16 cellular contexts compared by ENCODE assay signal in the genomic region with DNA sequence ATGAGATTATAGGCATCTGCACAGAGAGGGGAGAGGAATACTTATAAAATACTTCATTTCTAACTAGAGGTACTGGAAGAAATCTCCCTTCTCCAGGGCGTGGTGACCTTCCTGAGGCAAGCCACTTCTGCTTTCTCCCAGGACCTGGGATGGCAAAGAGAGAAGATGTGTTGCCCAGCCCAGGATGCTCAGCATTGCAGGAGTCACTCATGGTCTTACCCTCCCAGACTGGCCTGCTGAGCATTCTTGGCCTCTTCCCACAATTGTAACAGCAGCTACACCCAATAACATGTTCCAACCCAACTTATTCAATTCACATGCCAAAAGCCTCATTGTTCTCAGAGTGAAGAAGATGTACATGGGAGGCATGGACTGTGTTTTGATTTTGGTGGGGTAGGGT. TPM values are rescaled to one million over a fixed set of nuclear protein-coding genes. Genes with fewer than 3 reads are reported as not detected.
DNase-seq lines count a peak whose midpoint lies in the region; ATAC-seq and TF ChIP-seq lines count a peak whose summit lies in the region.
"Had no signal": no experiment of that assay in that cellular context is flagged by ENCODE, and none has a peak within 500 bp of the region (broad histone marks: within the 10 kb centered on the region; RNA-seq: fewer than 3 reads in every experiment).

No MANE protein-coding gene starts in this region.

- H3K36me3 ChIP-seq in esophagus squamous epithelium (peaks cover 0 to 38% (median 0%) of the 10 kb centered on the region in 3 donors), ovary (no peaks in the 10 kb centered on the region), upper lobe of left lung (no peaks in the 10 kb centered on the region), OCI-LY7 (ENCODE audit: insufficient read depth, low read length) (no peaks in the 10 kb centered on the region)
- no peaks in the 10 kb centered on the region for H3K36me3 ChIP-seq in effector memory CD4-positive, alpha-beta T cell (ENCODE audit: control insufficient read depth, insufficient read depth, low read length)
- H3K36me3 ChIP-seq: neural progenitor cell had no signal

- no peaks in the 10 kb centered on the region for H3K79me2 ChIP-seq in OCI-LY7 (ENCODE audit: insufficient read depth, low read depth, low read length)

- no peak for DNase-seq in esophagus squamous epithelium (lab: John Stamatoyannopoulos, UW)
- DNase-seq in ovary, result no peak
- no peak for DNase-seq in upper lobe of left lung
- no peak for DNase-seq in head of caudate nucleus
- no peak for DNase-seq in effector memory CD4-positive, alpha-beta T cell
- DNase-seq in G401 (ENCODE audit: low spot score), result no peak
- DNase-seq in OCI-LY7 (ENCODE audit: low spot score), result no peak
- DNase-seq: erythroblast; MM.1S; NCI-H526 treated with DMSO at 0.1 percent for 48 hours; SIG-M5; stimulated activated CD4-positive, alpha-beta T cell treated with anti-CD3 and anti-CD28 coated beads, Interleukin-2, amount 100 ng/mL, for 24 hours; stimulated activated naive B cell treated with anti-CD40 and anti-IgM and Interleukin-4, amounts not matched to agents 10 μg/mL and 1 μg/mL and 100 μg/mL, for 72 hours had no signal

- no peak overlapping the region for H2AFZ ChIP-seq in OCI-LY7 (ENCODE audit: low read length)
- H2AFZ ChIP-seq: neural progenitor cell had no signal

- WGBS in esophagus squamous epithelium, 2 donors, result 25 to 46% methylated on average over 1 of the region's 1 CpG
- 100% methylated on average over 1 of the region's 1 CpG for WGBS in ovary, 3 donors
- 55 to 71% methylated on average over 1 of the region's 1 CpG for WGBS in upper lobe of left lung, 2 donors

- TF ChIP-seq EP300 in ovary (IDR thresholded peaks at IDR 0.05), result no peak
- TF ChIP-seq EP300 in upper lobe of left lung (IDR thresholded peaks at IDR 0.05), result no peak

- H4K20me1 ChIP-seq in OCI-LY7 (ENCODE audit: insufficient read depth, low read length), result no peaks in the 10 kb centered on the region

- H3K4me3 ChIP-seq in esophagus squamous epithelium, result no peak overlapping the region
- H3K4me3 ChIP-seq in ovary, result no peak overlapping the region
- H3K4me3 ChIP-seq in upper lobe of left lung, result no peak overlapping the region
- no peak overlapping the region for H3K4me3 ChIP-seq in effector memory CD4-positive, alpha-beta T cell (ENCODE audit: insufficient read depth, low read depth, low read length, poor library complexity, severe bottlenecking)
- H3K4me3 ChIP-seq in OCI-LY7 (ENCODE audit: low read depth, low read length, poor library complexity, severe bottlenecking), result no peak overlapping the region
- H3K4me3 ChIP-seq: GM12878, neural progenitor cell had no signal

- H3K4me1 ChIP-seq in esophagus squamous epithelium (peaks cover 19 to 72% (median 38%) of the 10 kb centered on the region in 3 donors), ovary (ENCODE audit: insufficient read depth) (peaks cover 11% of the 10 kb centered on the region), upper lobe of left lung (peaks cover 15 to 21% (median 19%) of the 10 kb centered on the region in 4 donors), OCI-LY7 (ENCODE audit: insufficient read depth, low read length, poor library complexity, severe bottlenecking) (no peaks in the 10 kb centered on the region)
- H3K4me1 ChIP-seq in effector memory CD4-positive, alpha-beta T cell (ENCODE audit: control insufficient read depth, insufficient read depth, low read length, poor library complexity, severe bottlenecking), result no peaks in the 10 kb centered on the region
- H3K4me1 ChIP-seq: neural progenitor cell had no signal

- H3K9me2 ChIP-seq in OCI-LY7 (ENCODE audit: insufficient read depth, low read length), result no peaks in the 10 kb centered on the region

- H3K4me1 Mint-ChIP-seq in activated T-helper 17 cell treated with anti-CD3 and anti-CD28 coated beads, Interleukin-2, amount 50 U/mL, for 72 hours, result peaks cover 5% of the 10 kb centered on the region
- H3K4me1 Mint-ChIP-seq: neural progenitor cell; stimulated activated naive B cell treated with anti-CD40 and anti-IgM and Interleukin-4, amounts not matched to agents 10 μg/mL and 1 μg/mL and 100 μg/mL, for 72 hours had no signal

- H3K27me3 Mint-ChIP-seq in activated T-helper 17 cell treated with anti-CD3 and anti-CD28 coated beads, Interleukin-2, amount 50 U/mL, for 72 hours, result no peaks in the 10 kb centered on the region
- H3K27me3 Mint-ChIP-seq: stimulated activated naive B cell treated with anti-CD40 and anti-IgM and Interleukin-4, amounts not matched to agents 10 μg/mL and 1 μg/mL and 100 μg/mL, for 72 hours had no signal

- TF ChIP-seq CTCF in esophagus squamous epithelium (IDR thresholded peaks at IDR 0.05) (no peak), ovary (IDR thresholded peaks at IDR 0.05) (no peak), upper lobe of left lung (IDR thresholded peaks at IDR 0.05) (no peak), OCI-LY7 (conservative IDR thresholded peaks at IDR 0.05; ENCODE audit: low read length) (no peak)

- no peak overlapping the region for H3K4me2 ChIP-seq in OCI-LY7 (ENCODE audit: low read length)
- H3K4me2 ChIP-seq: neural progenitor cell had no signal

- H3K36me3 Mint-ChIP-seq in activated T-helper 17 cell treated with anti-CD3 and anti-CD28 coated beads, Interleukin-2, amount 50 U/mL, for 72 hours (ENCODE audit: low read depth), result no peaks in the 10 kb centered on the region
- H3K36me3 Mint-ChIP-seq: neural progenitor cell had no signal

- H3K9me3 ChIP-seq in esophagus squamous epithelium, result no peaks in the 10 kb centered on the region
- H3K9me3 ChIP-seq in ovary, result no peaks in the 10 kb centered on the region
- H3K9me3 ChIP-seq in upper lobe of left lung, result no peaks in the 10 kb centered on the region
- no peaks in the 10 kb centered on the region for H3K9me3 ChIP-seq in effector memory CD4-positive, alpha-beta T cell (ENCODE audit: control insufficient read depth, low read length)
- H3K9me3 ChIP-seq in OCI-LY7 (ENCODE audit: low read length), result no peaks in the 10 kb centered on the region

- intact Hi-C loops in esophagus squamous epithelium (cut with DNase I) (no loop called here), ovary (cut with DNase I) (no loop called here), head of caudate nucleus (cut with DNase I) (no loop called here), OCI-LY7 (cut with micrococcal nuclease; ENCODE audit: unreplicated experiment) (no loop called here)

- H3K27ac ChIP-seq in esophagus squamous epithelium (peak overlapping the region; percentile 82 to 95 (median 94)), ovary (peak overlapping the region; percentile 25 to 63), upper lobe of left lung (peak overlapping the region; percentile 53 to 84 (median 80)), OCI-LY7 (ENCODE audit: low read depth, low read length, poor library complexity, severe bottlenecking) (no peak overlapping the region)
- H3K27ac ChIP-seq in effector memory CD4-positive, alpha-beta T cell (ENCODE audit: insufficient read depth, low read length, poor library complexity, severe bottlenecking), result no peak overlapping the region
- H3K27ac ChIP-seq: neural progenitor cell had no signal

- in situ Hi-C loops in G401 (cut with HindIII; ENCODE audit: low sequenced_read_pairs), result no loop called here

- H3K27me3 ChIP-seq in esophagus squamous epithelium, result no peaks in the 10 kb centered on the region
- H3K27me3 ChIP-seq in ovary, result no peaks in the 10 kb centered on the region
- no peaks in the 10 kb centered on the region for H3K27me3 ChIP-seq in upper lobe of left lung
- H3K27me3 ChIP-seq in effector memory CD4-positive, alpha-beta T cell (replicated peaks; ENCODE audit: control insufficient read depth, insufficient read depth, low read length, poor library complexity, severe bottlenecking), result no peaks in the 10 kb centered on the region
- H3K27me3 ChIP-seq: neural progenitor cell had no signal

- H3K27ac Mint-ChIP-seq in activated T-helper 17 cell treated with anti-CD3 and anti-CD28 coated beads, Interleukin-2, amount 50 U/mL, for 72 hours, result peak overlapping the region; percentile 78
- H3K27ac Mint-ChIP-seq: neural progenitor cell; stimulated activated naive B cell treated with anti-CD40 and anti-IgM and Interleukin-4, amounts not matched to agents 10 μg/mL and 1 μg/mL and 100 μg/mL, for 72 hours had no signal

- POLR2A ChIA-PET in OCI-LY7 (lab: Charles Lee), result interaction anchor here (0.6 kb wide), 1 partner anchor 807 kb away, joined by 3 read pairs; no protein-coding TSS in a partner anchor

- no peaks in the 10 kb centered on the region for H3K9me3 Mint-ChIP-seq in activated T-helper 17 cell treated with anti-CD3 and anti-CD28 coated beads, Interleukin-2, amount 50 U/mL, for 72 hours
- H3K9me3 Mint-ChIP-seq: stimulated activated naive B cell treated with anti-CD40 and anti-IgM and Interleukin-4, amounts not matched to agents 10 μg/mL and 1 μg/mL and 100 μg/mL, for 72 hours had no signal

- peak overlapping the region; percentile 31 for H3K4me3 Mint-ChIP-seq in activated T-helper 17 cell treated with anti-CD3 and anti-CD28 coated beads, Interleukin-2, amount 50 U/mL, for 72 hours
- H3K4me3 Mint-ChIP-seq: neural progenitor cell; stimulated activated naive B cell treated with anti-CD40 and anti-IgM and Interleukin-4, amounts not matched to agents 10 μg/mL and 1 μg/mL and 100 μg/mL, for 72 hours had no signal

- no TSS peak for BruUV-seq in OCI-LY7 (replicated peaks; lab: Mats Ljungman, UMichigan)

- TF ChIP-seq POLR2A in esophagus squamous epithelium (IDR thresholded peaks at IDR 0.05) (no peak), ovary (IDR thresholded peaks at IDR 0.05) (no peak), upper lobe of left lung (IDR thresholded peaks at IDR 0.05) (no peak)

- CTCF ChIA-PET in OCI-LY7 (lab: Charles Lee; ENCODE audit: unreplicated experiment), result no interaction called here

- ATAC-seq in activated T-helper 17 cell treated with anti-CD3 and anti-CD28 coated beads, Interleukin-2, amount 50 U/mL, for 72 hours (replicated peaks), result no peak
- ATAC-seq in upper lobe of left lung (ENCODE audit: low FRiP score in 2 of 2), result peak in 1 of 2 donors; percentile 40
- ATAC-seq: GM12878; stimulated activated naive B cell treated with anti-CD40 and anti-IgM and Interleukin-4, amounts not matched to agents 10 μg/mL and 1 μg/mL and 100 μg/mL, for 72 hours had no signal

RNA-seq across cellular contexts. Expression of gene IL20RB, which starts 37.9 kb away (rescaled TPM):
- total RNA-seq in activated T-helper 17 cell treated with anti-CD3 and anti-CD28 coated beads, Interleukin-2, amount 50 U/mL, for 72 hours, result 1 to 10 TPM; 1.6 to 3.7 TPM
- total RNA-seq in esophagus squamous epithelium, result 100 to 1,000 TPM in 3 of 4 donors, 10 to 100 TPM in 1; 95.1 to 112 (median 105) TPM
- total RNA-seq in ovary, result 1 to 10 TPM in 3 of 7 donors, under 1 TPM in 4; 0.35 to 1.7 (median 0.60) TPM
- under 1 TPM; 0.39 to 0.82 TPM for polyA plus RNA-seq in ovary
- 10 to 100 TPM in 1 of 6 donors, 1 to 10 TPM in 3, under 1 TPM in 2; 0.80 to 22.9 (median 1.1) TPM for total RNA-seq in upper lobe of left lung
- 0.25 and 3.3 TPM in 2 replicates for total RNA-seq in G401 (2014; rRNA removed; shearing (Covaris generic))
- 0.59 and 1.1 TPM in 2 replicates for total RNA-seq in OCI-LY7 (2014; rRNA removed; shearing (Covaris generic))
- 2.4 and 3.1 TPM in 2 replicates for total RNA-seq in OCI-LY7 (2022)

Comparison
In these comparisons a context has a peak if more than half of its experiments do, and no peak if none do; other contexts are left out.
1. H3K27ac ChIP-seq: peak in esophagus squamous epithelium (4 of 4), ovary (2 of 2) and upper lobe of left lung (4 of 4); none in effector memory CD4-positive, alpha-beta T cell (single experiment) and OCI-LY7 (single experiment).
2. RNA of gene IL20RB, which starts 37.9 kb away (total RNA-seq): 95.1 to 112 TPM in esophagus squamous epithelium; 1.6 to 3.7 TPM in activated T-helper 17 cell treated with anti-CD3 and anti-CD28 coated beads, Interleukin-2, amount 50 U/mL, for 72 hours, 0.25 to 3.3 TPM in G401, 0.59 to 3.1 TPM in OCI-LY7, 0.80 to 22.9 TPM in upper lobe of left lung and 0.35 to 1.7 TPM in ovary; every median in the first group is over 4 times any median in the second.